9 cellular contexts compared by ENCODE assay signal in genomic region chr1:31010081-31010989, GRCh38. TPM values are rescaled to one million over a fixed set of nuclear protein-coding genes. Genes with fewer than 3 reads are reported as not detected.
DNase-seq lines count a peak whose midpoint lies in the region; ATAC-seq and TF ChIP-seq lines count a peak whose summit lies in the region.
"Had no signal": no experiment of that assay in that cellular context is flagged by ENCODE, and none has a peak within 500 bp of the region (broad histone marks: within the 10 kb centered on the region; RNA-seq: fewer than 3 reads in every experiment).

No MANE protein-coding gene starts in this region.

- H3K36me3 ChIP-seq in vagina: peaks cover 0 to 5% of the 10 kb centered on the region in 2 donors

- intact Hi-C loops in vagina (cut with DNase I): no loop called here

- H3K27me3 ChIP-seq in vagina: no peaks in the 10 kb centered on the region

- H3K9me3 ChIP-seq in vagina: no peaks in the 10 kb centered on the region

- H3K27ac ChIP-seq in vagina: no peak overlapping the region

- TF ChIP-seq POLR2A in vagina (IDR thresholded peaks at IDR 0.05): no peak

- DNase-seq in stimulated activated CD4-positive, alpha-beta T cell treated with anti-CD3 and anti-CD28 coated beads, Interleukin-1b, Interleukin-23, amount 100 ng/mL, for 48 hours: peak; percentile 53
- no peak for DNase-seq in stimulated activated CD4-positive, alpha-beta T cell treated with anti-CD3 and anti-CD28 coated beads, Interleukin-4, amount 100 ng/mL, for 4 hours
- peak; percentile 64 for DNase-seq in HS-5 (ENCODE audit: low read depth)
- DNase-seq in epithelial cell of esophagus (ENCODE audit: low read depth): peak; percentile 70
- DNase-seq in vagina (ENCODE audit: extremely low spot score in 2 of 2): no peak
- no peak for DNase-seq in activated gamma-delta T cell (lab: John Stamatoyannopoulos, UW)
- DNase-seq: NCI-H446 treated with DMSO at 0.1 percent for 48 hours had no signal

- TF ChIP-seq CTCF in epithelial cell of esophagus (IDR thresholded peaks at IDR 0.05; ENCODE audit: insufficient read depth, low read depth, low read length, missing control alignments): no peak
- TF ChIP-seq CTCF in vagina (IDR thresholded peaks at IDR 0.05): no peak

- no peak for ATAC-seq in HG03039 (IDR thresholded peaks at IDR 0.05; ENCODE audit: unreplicated experiment)
- ATAC-seq in HG03025 (IDR thresholded peaks at IDR 0.05; ENCODE audit: low FRiP score, unreplicated experiment): no peak

- no peak overlapping the region for H3K4me3 ChIP-seq in epithelial cell of esophagus (ENCODE audit: low read length)
- H3K4me3 ChIP-seq in vagina: no peak overlapping the region

- peaks cover 86% of the 10 kb centered on the region for H3K4me1 ChIP-seq in vagina

RNA-seq across cellular contexts. Expression of gene PUM1, which starts 55.2 kb away (rescaled TPM):
- total RNA-seq in vagina: 88.6 TPM

Comparison
In these comparisons a context has a peak if more than half of its experiments do, and no peak if none do; other contexts are left out.
1. DNase-seq: peak in stimulated activated CD4-positive, alpha-beta T cell treated with anti-CD3 and anti-CD28 coated beads, Interleukin-1b, Interleukin-23, amount 100 ng/mL, for 48 hours (single experiment), HS-5 (single experiment) and epithelial cell of esophagus (single experiment); none in stimulated activated CD4-positive, alpha-beta T cell treated with anti-CD3 and anti-CD28 coated beads, Interleukin-4, amount 100 ng/mL, for 4 hours (0 of 2), vagina (0 of 2) and activated gamma-delta T cell (single experiment).